1 cellular context compared by ENCODE assay signal in genomic region chr4:145505945-145506344, GRCh38.
TF ChIP-seq lines count a peak whose summit lies in the region.

No MANE protein-coding gene starts in this region.

TF ChIP-seq in GM23338, 12 proteins besides CTCF, POLR2A, EP300 and RAD21 (continued from another document):
- TF ChIP-seq POLR2AphosphoS5 (IDR thresholded peaks at IDR 0.05; ENCODE audit: low read depth) (no peak), ZNF331 (CRISPR knock-in tag; IDR thresholded peaks at IDR 0.05; ENCODE audit: low read depth) (no peak), EZH2 (IDR thresholded peaks at IDR 0.05; ENCODE audit: low read depth, unreplicated experiment) (no peak), NANOG (IDR thresholded peaks at IDR 0.05; ENCODE audit: borderline replicate concordance) (no peak), CREB1 (CRISPR knock-in tag; IDR thresholded peaks at IDR 0.05; ENCODE audit: low read depth) (no peak)
